ENCODE assay signal across 25 cellular contexts in genomic region chr12:132547207-132547740, GRCh38.
"Had no signal": no experiment of that assay in that cellular context is flagged by ENCODE, and none has a peak within 500 bp of the region (broad histone marks: within the 10 kb centered on the region; RNA-seq: fewer than 3 reads in every experiment).

No MANE protein-coding gene starts in this region.

- H3K27me3 ChIP-seq: ascending aorta, breast epithelium, cardiac muscle cell, colonic mucosa, esophagus squamous epithelium, gastroesophageal sphincter, heart right ventricle had no signal

- H3K4me1 ChIP-seq: ascending aorta, breast epithelium, colonic mucosa, esophagus squamous epithelium, gastroesophageal sphincter, heart right ventricle had no signal

- H3K4me3 ChIP-seq: ascending aorta, breast epithelium, cardiac muscle cell, colonic mucosa, esophagus squamous epithelium, gastroesophageal sphincter, heart right ventricle had no signal

- DNase-seq: activated CD4-positive, alpha-beta memory T cell treated with anti-CD3 and anti-CD28 coated beads, Interleukin-2, amount 10 ng/mL, durations not matched to agents 7 days and 5 days; activated CD4-positive, alpha-beta T cell treated with anti-CD3 and anti-CD28 coated beads for 1 hour; activated CD4-positive, alpha-beta T cell treated with anti-CD3 and anti-CD28 coated beads for 4 hours; activated CD4-positive, alpha-beta T cell treated with anti-CD3 and anti-CD28 coated beads, Interleukin-2, amount 10 ng/mL, durations not matched to agents 7 days and 5 days; activated CD4-positive, alpha-beta T cell treated with anti-CD3 and anti-CD28 coated beads, Interleukin-2, amount 50 U/mL, for 4 hours; activated CD8-positive, alpha-beta memory T cell treated with anti-CD3 and anti-CD28 coated beads, Interleukin-2, amount 50 U/mL, for 48 hours; activated gamma-delta T cell; activated naive CD4-positive, alpha-beta T cell; activated naive CD4-positive, alpha-beta T cell treated with anti-CD3 and anti-CD28 coated beads, Interleukin-2, amount 10 ng/mL, durations not matched to agents 7 days and 5 days; activated naive CD8-positive, alpha-beta T cell treated with anti-CD3 and anti-CD28 coated beads, Interleukin-2, amount 10 ng/mL, durations not matched to agents 7 days and 5 days; activated T-cell treated with anti-CD3 and anti-CD28 coated beads for 4 hours; activated T-cell treated with anti-CD3 and anti-CD28 coated beads, Interleukin-2, amount 50 U/mL, for 24 hours; activated T-cell treated with anti-CD3 and anti-CD28 coated beads, Interleukin-2, amount 50 U/mL, for 72 hours; central memory CD4-positive, alpha-beta T cell; cerebellar nuclear complex; colonic mucosa; effector CD8-positive, alpha-beta T cell; esophagus squamous epithelium; foreskin melanocyte; heart right ventricle had no signal

- H3K9me3 ChIP-seq: ascending aorta, breast epithelium, colonic mucosa, esophagus squamous epithelium, gastroesophageal sphincter, heart right ventricle had no signal

- H3K27ac ChIP-seq: ascending aorta, breast epithelium, cardiac muscle cell, colonic mucosa, epithelial cell of prostate, esophagus squamous epithelium, gastroesophageal sphincter, heart right ventricle had no signal

- H3K36me3 ChIP-seq: breast epithelium, cardiac muscle cell, colonic mucosa had no signal
